In the genomic region with DNA sequence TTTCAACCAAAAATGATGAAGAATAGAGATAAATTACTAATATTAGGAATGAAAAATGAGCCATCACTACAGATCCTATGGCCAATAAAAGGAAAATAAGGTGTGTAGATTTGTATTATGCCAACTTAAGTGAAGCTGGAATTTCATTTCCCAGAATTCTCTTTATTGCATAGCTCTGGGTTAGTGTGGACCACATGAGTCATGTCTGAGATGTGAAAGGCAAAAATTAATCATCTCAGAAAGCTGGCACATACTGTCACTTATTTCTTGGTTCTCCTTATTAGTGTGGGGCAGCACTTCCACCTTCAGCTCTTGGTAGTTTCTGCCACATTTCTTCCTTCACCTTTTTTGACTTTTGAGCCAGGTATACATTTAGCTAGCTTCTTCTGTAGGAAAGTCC, we compare ENCODE assay signal across 13 cellular contexts.
A peak's percentile ranks its signal among the peaks of the same experiment; 100 is the strongest.
DNase-seq lines count a peak whose midpoint lies in the region; ATAC-seq, FAIRE-seq and TF ChIP-seq lines count a peak whose summit lies in the region.
"Had no signal": no experiment of that assay in that cellular context is flagged by ENCODE, and none has a peak within 500 bp of the region (broad histone marks: within the 10 kb centered on the region; RNA-seq: fewer than 3 reads in every experiment).

No MANE protein-coding gene starts in this region.

- H3K27me3 ChIP-seq in PC-3 (ENCODE audit: low read length) = no peaks in the 10 kb centered on the region
- no peaks in the 10 kb centered on the region for H3K27me3 ChIP-seq in HAP-1 (ENCODE audit: low read depth)
- H3K27me3 ChIP-seq in smooth muscle cell (ENCODE audit: low read depth) = no peaks in the 10 kb centered on the region

- no peak for TF ChIP-seq EP300 in A549 (IDR thresholded peaks at IDR 0.05)

- intact Hi-C loops in PC-3 (cut with micrococcal nuclease) = no loop called here

- no peak for TF ChIP-seq POLR2A in A549 (IDR thresholded peaks at IDR 0.05; ENCODE audit: low read length)

- in situ Hi-C loops in HAP-1 (cut with MboI; ENCODE audit: low sequenced_read_pairs) = no loop called here

- BruUV-seq in PC-3 (replicated peaks; lab: Mats Ljungman, UMichigan) = no TSS peak

- peaks cover 18% of the 10 kb centered on the region for H3K4me1 ChIP-seq in A549
- H3K4me1 ChIP-seq in PC-3 (ENCODE audit: insufficient read depth, low read length) = peaks cover 7% of the 10 kb centered on the region
- no peaks in the 10 kb centered on the region for H3K4me1 ChIP-seq in HAP-1
- no peaks in the 10 kb centered on the region for H3K4me1 ChIP-seq in smooth muscle cell (ENCODE audit: low read depth)

- H3K79me2 ChIP-seq in PC-3 (ENCODE audit: low read length) (no peaks in the 10 kb centered on the region), smooth muscle cell (ENCODE audit: low read depth) (peaks cover 10% of the 10 kb centered on the region)

- H4K20me1 ChIP-seq in PC-3 (ENCODE audit: low read length) (no peaks in the 10 kb centered on the region), smooth muscle cell (ENCODE audit: low read depth) (no peaks in the 10 kb centered on the region)

- H3F3A ChIP-seq in PC-3 (ENCODE audit: low read length, unreplicated experiment) (no peaks in the 10 kb centered on the region), smooth muscle cell (ENCODE audit: low read depth) (no peaks in the 10 kb centered on the region)

- H3K9ac ChIP-seq in PC-3 (ENCODE audit: low read length) (no peak overlapping the region), smooth muscle cell (ENCODE audit: low read depth) (no peak overlapping the region)

- POLR2A ChIA-PET in A549 (lab: Yijun Ruan, JAX) (no interaction called here), PC-3 (lab: Charles Lee; ENCODE audit: unreplicated experiment) (no interaction called here)

- H2AFZ ChIP-seq in PC-3 (ENCODE audit: low read length) = no peak overlapping the region
- no peak overlapping the region for H2AFZ ChIP-seq in smooth muscle cell (ENCODE audit: low read depth)

- no peak for TF ChIP-seq RAD21 in A549 (conservative IDR thresholded peaks at IDR 0.05 in 1 of 2, IDR thresholded peaks at IDR 0.05 in 1 of 2)

- ATAC-seq in A549 (peak; percentile 62 to 63; a peak in 4 of 6 replicates), PC-3 (peak; percentile 55; the same call in 1 of the 2 replicates), esophagus mucosa (peak; percentile 31)
- ATAC-seq: activated CD8-positive, alpha-beta memory T cell treated with anti-CD3 and anti-CD28 coated beads, Interleukin-2, amount 10 ng/mL, durations not matched to agents 7 days and 5 days; T-helper 17 cell had no signal

- H3K4me2 ChIP-seq in A549 (peak overlapping the region; percentile 40), PC-3 (ENCODE audit: low read length) (no peak overlapping the region), smooth muscle cell (no peak overlapping the region)

- CTCF ChIA-PET in A549 (lab: Yijun Ruan, JAX) (no interaction called here), PC-3 (lab: Charles Lee) (no interaction called here)

- no peak overlapping the region for H3K4me3 ChIP-seq in A549
- H3K4me3 ChIP-seq in PC-3 (ENCODE audit: low read length) = no peak overlapping the region
- H3K4me3 ChIP-seq in HAP-1 = no peak overlapping the region
- H3K4me3 ChIP-seq in smooth muscle cell = no peak overlapping the region

- H3K27ac ChIP-seq in A549 (peak overlapping the region in 1 of 2 experiments; percentile 43; a peak in 2 of 6 replicates), PC-3 (ENCODE audit: low read length) (no peak overlapping the region), smooth muscle cell (ENCODE audit: low read depth) (no peak overlapping the region)

- H3K36me3 ChIP-seq in PC-3 (ENCODE audit: low read depth, low read length) = 0 out of 2 replicates have a peak, but pooled peaks cover 4% of the 10 kb centered on the region
- peaks cover 16% of the 10 kb centered on the region for H3K36me3 ChIP-seq in HAP-1 (replicated peaks)
- H3K36me3 ChIP-seq in smooth muscle cell (ENCODE audit: low read depth) = peaks cover 37% of the 10 kb centered on the region

- TF ChIP-seq CTCF in A549 (IDR thresholded peaks at IDR 0.05) = no peak
- TF ChIP-seq CTCF in PC-3 (conservative IDR thresholded peaks at IDR 0.05; ENCODE audit: low read depth, low read length) = no peak
- TF ChIP-seq CTCF in smooth muscle cell (IDR thresholded peaks at IDR 0.05; ENCODE audit: borderline replicate concordance, insufficient read depth, poor library complexity, severe bottlenecking) = no peak

- H3K9me3 ChIP-seq in A549 (no peaks in the 10 kb centered on the region), PC-3 (ENCODE audit: low read length) (no peaks in the 10 kb centered on the region), HAP-1 (no peaks in the 10 kb centered on the region; the same call in 1 of the 2 replicates), smooth muscle cell (replicated peaks; ENCODE audit: low read depth) (no peaks in the 10 kb centered on the region)

- no peak for FAIRE-seq in A549 (lab: Jason Lieb, UNC)

- DNase-seq in A549 (ENCODE audit: low read depth in 1 of 2, low spot score in 1 of 2) (peak; percentile 6 to 21), EH (ENCODE audit: low read depth) (peak; percentile 71), PC-3 (peak; percentile 57), NCI-H2029 treated with DMSO at 0.1 percent for 48 hours (lab: John Stamatoyannopoulos, UW) (no peak), HAP-1 (ENCODE audit: low spot score in 2 of 2) (no peak), smooth muscle cell (lab: John Stamatoyannopoulos, UW; ENCODE audit: unreplicated experiment) (no peak), ecto neural progenitor cell (ENCODE audit: low spot score) (no peak)
- DNase-seq: activated CD8-positive, alpha-beta memory T cell treated with anti-CD3 and anti-CD28 coated beads, Interleukin-2, amount 10 ng/mL, durations not matched to agents 7 days and 5 days; CD8-positive, alpha-beta memory T cell; endodermal cell; midbrain; T-helper 17 cell had no signal

- no peaks in the 10 kb centered on the region for H3K9me2 ChIP-seq in PC-3 (replicated peaks; ENCODE audit: low read length)

TF ChIP-seq in A549, 52 proteins besides CTCF, POLR2A, EP300 and RAD21:
- TF ChIP-seq POLR2AphosphoS2 (conservative IDR thresholded peaks at IDR 0.05; ENCODE audit: low read length) (no peak), ESRRA (IDR thresholded peaks at IDR 0.05; ENCODE audit: borderline replicate concordance, low read length) (no peak), SMC3 (IDR thresholded peaks at IDR 0.05) (no peak), FOSL2 (IDR thresholded peaks at IDR 0.05) (no peak), FOSL2 (CRISPR knock-in tag; IDR thresholded peaks at IDR 0.05) (peak; percentile 49), USF2 (IDR thresholded peaks at IDR 0.05) (no peak), ZSCAN20 (CRISPR knock-in tag; IDR thresholded peaks at IDR 0.05) (no peak), NR3C1 (IDR thresholded peaks at IDR 0.05) (no peak), TP53 (CRISPR knock-in tag; IDR thresholded peaks at IDR 0.05) (no peak)
TF ChIP-seq in A549: peak in this region for 1.

Comparison
In these comparisons a context has a peak if more than half of its experiments do, and no peak if none do; other contexts are left out.
1. DNase-seq: peak in A549 (2 of 2), EH (single experiment) and PC-3 (single experiment); none in NCI-H2029 treated with DMSO at 0.1 percent for 48 hours (single experiment), HAP-1 (0 of 2), smooth muscle cell (single experiment) and ecto neural progenitor cell (single experiment).
2. Peak in every context shown above with its lines, with median percentiles within 50 percentile points of each other: ATAC-seq.